ENCODE assay signal across 34 cellular contexts in the genomic region with DNA sequence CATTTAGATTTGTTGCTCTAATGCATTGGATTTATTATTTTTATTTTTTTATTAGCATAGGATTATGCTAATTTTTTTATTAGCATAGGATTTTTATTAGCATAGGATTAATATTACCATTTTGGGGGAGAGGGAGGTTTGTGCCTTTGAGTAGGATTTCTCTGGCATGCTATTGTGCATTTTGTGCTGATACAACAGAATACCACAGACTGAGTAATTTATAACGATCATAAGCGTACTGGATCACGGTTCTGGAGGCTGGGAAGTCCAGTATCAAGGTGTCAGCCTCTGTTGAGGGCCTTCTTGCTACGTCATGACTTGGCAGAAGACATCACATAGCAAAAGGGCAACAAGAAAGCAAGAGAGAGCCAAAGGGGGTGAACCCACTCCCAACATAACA.
"Had no signal": no experiment of that assay in that cellular context is flagged by ENCODE, and none has a peak within 500 bp of the region (broad histone marks: within the 10 kb centered on the region; RNA-seq: fewer than 3 reads in every experiment).

No MANE protein-coding gene starts in this region.

- H3K4me1 ChIP-seq: adrenal gland, ascending aorta, body of pancreas, breast epithelium had no signal

- H3K27me3 ChIP-seq: adrenal gland, ascending aorta, body of pancreas, brain microvascular endothelial cell, breast epithelium, cardiac muscle cell had no signal

- ATAC-seq: activated naive CD4-positive, alpha-beta T cell treated with anti-CD3 and anti-CD28 coated beads, Interleukin-2, amount 50 U/mL, for 72 hours; activated naive CD8-positive, alpha-beta T cell treated with anti-CD3 and anti-CD28 coated beads, Interleukin-2, amount 50 U/mL, for 24 hours; activated T-cell treated with anti-CD3 and anti-CD28 coated beads, Interleukin-2, amount 50 U/mL, for 4 hours; activated T-cell treated with anti-CD3 and anti-CD28 coated beads, Interleukin-2, amount 50 U/mL, for 72 hours; activated T-helper 17 cell treated with anti-CD3 and anti-CD28 coated beads, Interleukin-2, amount 50 U/mL, for 72 hours; body of pancreas had no signal

- H3K36me3 ChIP-seq: adrenal gland, ascending aorta, brain microvascular endothelial cell, breast epithelium, cardiac muscle cell had no signal

- H3K9me3 ChIP-seq: adrenal gland, ascending aorta, body of pancreas, breast epithelium had no signal

- DNase-seq: activated effector memory CD4-positive, alpha-beta T cell treated with anti-CD3 and anti-CD28 coated beads, Interleukin-2, amount 50 U/mL, for 16 hours; activated effector memory CD4-positive, alpha-beta T cell treated with Interleukin-2 at 50 U/mL for 16 hours; activated gamma-delta T cell; activated gamma-delta T cell treated with Interleukin-2 at 50 U/mL for 16 hours; activated naive CD4-positive, alpha-beta T cell; activated naive CD4-positive, alpha-beta T cell treated with anti-CD3 and anti-CD28 coated beads for 36 hours; activated naive CD4-positive, alpha-beta T cell treated with anti-CD3 and anti-CD28 coated beads, Interleukin-2, amount 10 ng/mL, durations not matched to agents 7 days and 5 days; activated naive CD4-positive, alpha-beta T cell treated with anti-CD3 and anti-CD28 coated beads, Interleukin-2, amount 50 U/mL, for 16 hours; activated naive CD4-positive, alpha-beta T cell treated with Interleukin-2 at 50 U/mL for 16 hours; activated naive CD8-positive, alpha-beta T cell treated with anti-CD3 and anti-CD28 coated beads for 36 hours; activated naive CD8-positive, alpha-beta T cell treated with anti-CD3 and anti-CD28 coated beads, Interleukin-2, amount 10 ng/mL, durations not matched to agents 7 days and 5 days; activated naive CD8-positive, alpha-beta T cell treated with anti-CD3 and anti-CD28 coated beads, Interleukin-2, amount 50 U/mL, for 24 hours; activated T-cell treated with anti-CD3 and anti-CD28 coated beads, Interleukin-2, amount 50 U/mL, for 1 hour; activated T-cell treated with anti-CD3 and anti-CD28 coated beads, Interleukin-2, amount 50 U/mL, for 24 hours; activated T-cell treated with anti-CD3 and anti-CD28 coated beads, Interleukin-2, amount 50 U/mL, for 4 hours; activated T-cell treated with anti-CD3 and anti-CD28 coated beads, Interleukin-2, amount 50 U/mL, for 48 hours; activated T-cell treated with anti-CD3 and anti-CD28 coated beads, Interleukin-2, amount 50 U/mL, for 72 hours; adrenal gland; amniotic stem cell; amygdala; anterior cingulate cortex; aorta; body of pancreas; brain microvascular endothelial cell; caudate nucleus; central memory CD4-positive, alpha-beta T cell; cerebellar nuclear complex had no signal

- FAIRE-seq: astrocyte, bronchial epithelial cell had no signal

- H3K27ac ChIP-seq: adrenal gland, ascending aorta, body of pancreas, brain microvascular endothelial cell, breast epithelium, cardiac muscle cell had no signal

- H3K4me3 ChIP-seq: adrenal gland, ascending aorta, body of pancreas, breast epithelium, cardiac muscle cell had no signal
